In the genomic region with DNA sequence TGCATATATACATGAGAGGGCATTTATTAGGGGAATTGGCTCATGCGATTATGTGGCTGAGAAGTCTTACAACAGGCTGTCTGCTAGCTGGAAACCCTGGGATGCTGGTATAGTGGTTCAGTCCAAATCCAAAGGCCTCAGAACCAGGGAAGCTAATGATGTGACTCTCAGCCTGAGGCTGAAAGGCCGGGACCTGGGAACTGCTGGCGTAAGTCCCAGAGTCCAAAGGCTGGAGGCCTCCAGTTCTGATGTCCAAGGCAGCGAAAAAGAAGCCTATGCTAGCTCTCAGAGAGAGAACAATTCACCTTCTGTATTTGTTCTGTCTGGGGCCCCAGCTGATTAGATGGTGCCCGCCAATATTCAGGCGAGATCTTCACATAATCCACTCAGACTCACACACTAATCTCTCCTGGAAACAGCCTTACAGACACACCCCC, we compare ENCODE assay signal across 16 cellular contexts.
DNase-seq lines count a peak whose midpoint lies in the region; ATAC-seq and TF ChIP-seq lines count a peak whose summit lies in the region.
"Had no signal": no experiment of that assay in that cellular context is flagged by ENCODE, and none has a peak within 500 bp of the region (broad histone marks: within the 10 kb centered on the region; RNA-seq: fewer than 3 reads in every experiment).

No MANE protein-coding gene starts in this region.

- peak overlapping the region; percentile 31; the same call in 1 of the 2 replicates for H3K27ac Mint-ChIP-seq in HFFc6

- H3K9me3 ChIP-seq in effector memory CD4-positive, alpha-beta T cell (ENCODE audit: control insufficient read depth, low read length): no peaks in the 10 kb centered on the region
- H3K9me3 ChIP-seq: SJSA1 had no signal

- no peaks in the 10 kb centered on the region for H3K36me3 ChIP-seq in effector memory CD4-positive, alpha-beta T cell (ENCODE audit: control insufficient read depth, insufficient read depth, low read length)
- H3K36me3 ChIP-seq: SJSA1 had no signal

- no peaks in the 10 kb centered on the region; the same call in 1 of the 2 replicates for H3K27me3 Mint-ChIP-seq in HFFc6 (ENCODE audit: insufficient read depth)
- H3K27me3 Mint-ChIP-seq: effector memory CD8-positive, alpha-beta T cell had no signal

- no peaks in the 10 kb centered on the region for H3K4me1 ChIP-seq in effector memory CD4-positive, alpha-beta T cell (ENCODE audit: control insufficient read depth, insufficient read depth, low read length, poor library complexity, severe bottlenecking)
- H3K4me1 ChIP-seq: SJSA1 had no signal

- DNase-seq in HFFc6 (no peak), caudate nucleus (lab: John Stamatoyannopoulos, UW) (peak in 56 of 61 donors; percentile 6 to 83 (median 48)), left lobe of liver (ENCODE audit: low spot score) (peak; percentile 85), retinal pigment epithelial cell (ENCODE audit: low read depth) (peak; percentile 66), HPDE6-E6E7 (ENCODE audit: extremely low spot score) (no peak)
- no peak for DNase-seq in effector memory CD4-positive, alpha-beta T cell
- DNase-seq: activated gamma-delta T cell; AML-193; effector memory CD8-positive, alpha-beta T cell; islet precursor cell; NCI-H1092; NCI-H2171; stimulated activated naive CD4-positive, alpha-beta T cell had no signal

- H3K4me3 ChIP-seq in retinal pigment epithelial cell (ENCODE audit: low read length): no peak overlapping the region
- H3K4me3 ChIP-seq in effector memory CD4-positive, alpha-beta T cell (ENCODE audit: insufficient read depth, low read depth, low read length, poor library complexity, severe bottlenecking): no peak overlapping the region
- H3K4me3 ChIP-seq: SJSA1 had no signal

- ATAC-seq in left lobe of liver: peak; percentile 99
- ATAC-seq in GM18868 (IDR thresholded peaks at IDR 0.05; ENCODE audit: unreplicated experiment): no peak
- ATAC-seq in HG03439 (IDR thresholded peaks at IDR 0.05; ENCODE audit: unreplicated experiment): no peak
- ATAC-seq: effector memory CD8-positive, alpha-beta T cell had no signal

- no peaks in the 10 kb centered on the region for H3K27me3 ChIP-seq in effector memory CD4-positive, alpha-beta T cell (replicated peaks; ENCODE audit: control insufficient read depth, insufficient read depth, low read length, poor library complexity, severe bottlenecking)
- H3K27me3 ChIP-seq: SJSA1 had no signal

- H3K4me1 Mint-ChIP-seq in HFFc6 (ENCODE audit: low read depth): peaks cover 38% of the 10 kb centered on the region

- peaks cover 18% of the 10 kb centered on the region for H3K36me3 Mint-ChIP-seq in HFFc6 (ENCODE audit: low read depth)

- H3K4me3 Mint-ChIP-seq in HFFc6: no peak overlapping the region
- H3K4me3 Mint-ChIP-seq: effector memory CD8-positive, alpha-beta T cell had no signal

- TF ChIP-seq CTCF in HFFc6 (IDR thresholded peaks at IDR 0.05) (no peak), retinal pigment epithelial cell (conservative IDR thresholded peaks at IDR 0.05; ENCODE audit: low read depth, low read length) (no peak)

- H3K9me3 Mint-ChIP-seq in HFFc6: no peaks in the 10 kb centered on the region
- H3K9me3 Mint-ChIP-seq: effector memory CD8-positive, alpha-beta T cell had no signal

- H3K27ac ChIP-seq in caudate nucleus (ENCODE audit: low read depth, low read length): peak overlapping the region; percentile 46
- H3K27ac ChIP-seq in effector memory CD4-positive, alpha-beta T cell (ENCODE audit: insufficient read depth, low read length, poor library complexity, severe bottlenecking): no peak overlapping the region
- H3K27ac ChIP-seq: SJSA1 had no signal

Comparison
In these comparisons a context has a peak if more than half of its experiments do, and no peak if none do; other contexts are left out.
1. DNase-seq: peak in caudate nucleus (56 of 61), left lobe of liver (single experiment) and retinal pigment epithelial cell (single experiment); none in HFFc6 (single experiment), HPDE6-E6E7 (single experiment) and effector memory CD4-positive, alpha-beta T cell (0 of 3).